ENCODE assay signal across 8 cellular contexts in genomic region chr6:137076277-137077068, GRCh38. TPM values are rescaled to one million over a fixed set of nuclear protein-coding genes. Genes with fewer than 3 reads are reported as not detected.
A peak's percentile ranks its signal among the peaks of the same experiment; 100 is the strongest.
DNase-seq lines count a peak whose midpoint lies in the region; ATAC-seq and TF ChIP-seq lines count a peak whose summit lies in the region.

No MANE protein-coding gene starts in this region.

- no peaks in the 10 kb centered on the region for H3K36me3 Mint-ChIP-seq in naive thymus-derived CD4-positive, alpha-beta T cell

- H3K9me3 Mint-ChIP-seq in naive thymus-derived CD4-positive, alpha-beta T cell: peaks cover 0 to 5% (median 0%) of the 10 kb centered on the region in 11 donors
- peaks cover 4 to 9% of the 10 kb centered on the region in 2 donors for H3K9me3 Mint-ChIP-seq in stimulated activated naive CD8-positive, alpha-beta T cell treated with anti-CD3 and anti-CD28 coated beads, Interleukin-15, amount 100 ng/mL, for 72 hours

- DNase-seq in DMS53 (lab: John Stamatoyannopoulos, UW) (peak; percentile 86), HS-5 (ENCODE audit: low read depth) (peak; percentile 18), NCI-H82 treated with DMSO at 0.1 percent for 48 hours (lab: John Stamatoyannopoulos, UW; ENCODE audit: unreplicated experiment) (peak; percentile 3), erythroblast (lab: John Stamatoyannopoulos, UW) (peak; percentile 52 to 66)
- peak; percentile 69 for DNase-seq in activated CD8-positive, alpha-beta memory T cell treated with anti-CD3 and anti-CD28 coated beads for 24 hours
- DNase-seq in naive thymus-derived CD4-positive, alpha-beta T cell: peak; percentile 4 to 50 (median 22)
- DNase-seq in stimulated activated naive CD8-positive, alpha-beta T cell treated with anti-CD3 and anti-CD28 coated beads, Interleukin-15, amount 100 ng/mL, for 72 hours: peak; percentile 40 to 65

- no peak for TF ChIP-seq POLR2A in erythroblast (IDR thresholded peaks at IDR 0.05; ENCODE audit: low read length)

- no peak overlapping the region for H3K27ac ChIP-seq in naive thymus-derived CD4-positive, alpha-beta T cell (ENCODE audit: low read depth, low read length)

- no peaks in the 10 kb centered on the region for H3K36me3 ChIP-seq in naive thymus-derived CD4-positive, alpha-beta T cell (ENCODE audit: control insufficient read depth in 2 of 3, insufficient read depth in 3 of 3, low read length in 3 of 3)

- no peaks in the 10 kb centered on the region for H3K27me3 ChIP-seq in naive thymus-derived CD4-positive, alpha-beta T cell (ENCODE audit: control insufficient read depth in 2 of 2, insufficient read depth in 2 of 2, low read length in 2 of 2)

- no peak overlapping the region for H3K4me3 ChIP-seq in naive thymus-derived CD4-positive, alpha-beta T cell (ENCODE audit: low read length)

- intact Hi-C loops in naive thymus-derived CD4-positive, alpha-beta T cell (cut with micrococcal nuclease): loop anchor here (1.0 to 5.0 kb wide), 5 partner anchors 196 to 565 kb away; no protein-coding TSS in a partner anchor

- CTCF ChIA-PET in naive thymus-derived CD4-positive, alpha-beta T cell (lab: Charles Lee): interaction anchor here (0.6 to 1.6 kb wide), 4 partner anchors 12 to 869 kb away, joined by 3 to 4 read pairs (median 4); no protein-coding TSS in a partner anchor

- H3K27ac Mint-ChIP-seq in naive thymus-derived CD4-positive, alpha-beta T cell: no peak overlapping the region
- no peak overlapping the region for H3K27ac Mint-ChIP-seq in stimulated activated naive CD8-positive, alpha-beta T cell treated with anti-CD3 and anti-CD28 coated beads, Interleukin-15, amount 100 ng/mL, for 72 hours

- H3K27me3 Mint-ChIP-seq in naive thymus-derived CD4-positive, alpha-beta T cell: peaks cover 17 to 55% (median 24%) of the 10 kb centered on the region in 5 donors
- peaks cover 48% of the 10 kb centered on the region for H3K27me3 Mint-ChIP-seq in stimulated activated naive CD8-positive, alpha-beta T cell treated with anti-CD3 and anti-CD28 coated beads, Interleukin-15, amount 100 ng/mL, for 72 hours

- H3K4me1 Mint-ChIP-seq in naive thymus-derived CD4-positive, alpha-beta T cell: no peaks in the 10 kb centered on the region
- H3K4me1 Mint-ChIP-seq in stimulated activated naive CD8-positive, alpha-beta T cell treated with anti-CD3 and anti-CD28 coated beads, Interleukin-15, amount 100 ng/mL, for 72 hours: no peaks in the 10 kb centered on the region

- no peaks in the 10 kb centered on the region for H3K4me1 ChIP-seq in naive thymus-derived CD4-positive, alpha-beta T cell (ENCODE audit: control insufficient read depth in 2 of 2, insufficient read depth in 2 of 2, low read length in 2 of 2)

- H3K4me3 Mint-ChIP-seq in naive thymus-derived CD4-positive, alpha-beta T cell: no peak overlapping the region
- no peak overlapping the region for H3K4me3 Mint-ChIP-seq in stimulated activated naive CD8-positive, alpha-beta T cell treated with anti-CD3 and anti-CD28 coated beads, Interleukin-15, amount 100 ng/mL, for 72 hours

- ATAC-seq in GM21447 (IDR thresholded peaks at IDR 0.05; ENCODE audit: unreplicated experiment): peak; percentile 96
- peak; percentile 95 for ATAC-seq in naive thymus-derived CD4-positive, alpha-beta T cell
- ATAC-seq in stimulated activated naive CD8-positive, alpha-beta T cell treated with anti-CD3 and anti-CD28 coated beads, Interleukin-15, amount 100 ng/mL, for 72 hours: peak; percentile 99

- no peaks in the 10 kb centered on the region for H3K9me3 ChIP-seq in naive thymus-derived CD4-positive, alpha-beta T cell (ENCODE audit: control insufficient read depth in 2 of 3, low read length in 3 of 3)

- POLR2A ChIA-PET in naive thymus-derived CD4-positive, alpha-beta T cell (lab: Charles Lee): no interaction called here

RNA-seq across cellular contexts. Expression of gene IL20RA, which starts 31.7 kb away (rescaled TPM):
- total RNA-seq in naive thymus-derived CD4-positive, alpha-beta T cell: not detected
- not detected for polyA plus RNA-seq in naive thymus-derived CD4-positive, alpha-beta T cell

Comparison
In these comparisons a context has a peak if more than half of its experiments do, and no peak if none do; other contexts are left out.
1. DNase-seq: peak in every context shown above with its lines; median percentile 86 in DMS53; 69 in activated CD8-positive, alpha-beta memory T cell treated with anti-CD3 and anti-CD28 coated beads for 24 hours; 59 in erythroblast; 52 in stimulated activated naive CD8-positive, alpha-beta T cell treated with anti-CD3 and anti-CD28 coated beads, Interleukin-15, amount 100 ng/mL, for 72 hours; 22 in naive thymus-derived CD4-positive, alpha-beta T cell; 18 in HS-5; 3 in NCI-H82 treated with DMSO at 0.1 percent for 48 hours.